In the genomic region with DNA sequence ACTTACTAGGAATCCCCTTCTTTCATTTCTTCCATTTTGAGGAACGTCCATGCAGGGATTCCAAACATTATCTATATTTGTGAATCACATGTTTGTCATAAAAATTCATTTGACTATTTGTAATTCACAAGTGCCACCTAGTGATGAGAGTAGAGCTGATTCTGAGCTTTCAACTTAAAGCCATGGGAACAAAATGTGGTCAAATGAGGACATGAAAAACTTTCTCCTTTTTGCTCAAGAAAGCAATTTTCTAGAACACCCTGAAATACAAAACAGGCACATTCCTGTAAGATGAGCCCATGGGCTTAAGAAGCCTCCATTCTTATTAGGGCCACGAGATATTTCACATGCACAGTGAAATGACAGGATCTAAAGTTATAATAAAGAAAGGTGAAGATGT, we compare ENCODE assay signal across 1 cellular context.
TF ChIP-seq lines count a peak whose summit lies in the region.

No MANE protein-coding gene starts in this region.

TF ChIP-seq in GM12878, 131 proteins besides CTCF, POLR2A, EP300 and RAD21:
- TF ChIP-seq PAX5 (IDR thresholded peaks at IDR 0.05; ENCODE audit: borderline replicate concordance, low read depth, low read length) (no peak), POLR2AphosphoS2 (IDR thresholded peaks at IDR 0.05; ENCODE audit: low read depth, low read length) (no peak), SPI1 (IDR thresholded peaks at IDR 0.05; ENCODE audit: borderline replicate concordance, insufficient read depth, low read depth, low read length) (no peak), SIN3A (IDR thresholded peaks at IDR 0.05; ENCODE audit: low read depth, low read length) (no peak), NR2F1 (conservative IDR thresholded peaks at IDR 0.05) (no peak), BHLHE40 (IDR thresholded peaks at IDR 0.05; ENCODE audit: borderline replicate concordance in 1 of 2, low read depth in 2 of 2, low read length in 1 of 2) (no peak), TBL1XR1 (IDR thresholded peaks at IDR 0.05; ENCODE audit: low read depth, low read length) (no peak), CHD2 (IDR thresholded peaks at IDR 0.05; ENCODE audit: borderline replicate concordance, low read depth, low read length) (no peak), HCFC1 (IDR thresholded peaks at IDR 0.05; ENCODE audit: low read length) (no peak), RCOR1 (conservative IDR thresholded peaks at IDR 0.05; ENCODE audit: low read depth, low read length) (no peak), PML (IDR thresholded peaks at IDR 0.05; ENCODE audit: low read length) (no peak), ZNF622 (IDR thresholded peaks at IDR 0.05) (no peak), ZNF217 (IDR thresholded peaks at IDR 0.05) (no peak)
- TF ChIP-seq, protein P1, sequence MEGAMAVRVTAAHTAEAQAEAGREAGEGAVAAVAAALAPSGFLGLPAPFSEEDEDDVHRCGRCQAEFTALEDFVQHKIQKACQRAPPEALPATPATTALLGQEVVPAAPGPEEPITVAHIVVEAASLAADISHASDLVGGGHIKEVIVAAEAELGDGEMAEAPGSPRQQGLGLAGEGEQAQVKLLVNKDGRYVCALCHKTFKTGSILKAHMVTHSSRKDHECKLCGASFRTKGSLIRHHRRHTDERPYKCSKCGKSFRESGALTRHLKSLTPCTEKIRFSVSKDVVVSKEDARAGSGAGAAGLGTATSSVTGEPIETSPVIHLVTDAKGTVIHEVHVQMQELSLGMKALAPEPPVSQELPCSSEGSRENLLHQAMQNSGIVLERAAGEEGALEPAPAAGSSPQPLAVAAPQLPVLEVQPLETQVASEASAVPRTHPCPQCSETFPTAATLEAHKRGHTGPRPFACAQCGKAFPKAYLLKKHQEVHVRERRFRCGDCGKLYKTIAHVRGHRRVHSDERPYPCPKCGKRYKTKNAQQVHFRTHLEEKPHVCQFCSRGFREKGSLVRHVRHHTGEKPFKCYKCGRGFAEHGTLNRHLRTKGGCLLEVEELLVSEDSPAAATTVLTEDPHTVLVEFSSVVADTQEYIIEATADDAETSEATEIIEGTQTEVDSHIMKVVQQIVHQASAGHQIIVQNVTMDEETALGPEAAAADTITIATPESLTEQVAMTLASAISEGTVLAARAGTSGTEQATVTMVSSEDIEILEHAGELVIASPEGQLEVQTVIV (IDR thresholded peaks at IDR 0.05; ENCODE audit: borderline replicate concordance, partially characterized antibody), result no peak
- TF ChIP-seq, protein P2, sequence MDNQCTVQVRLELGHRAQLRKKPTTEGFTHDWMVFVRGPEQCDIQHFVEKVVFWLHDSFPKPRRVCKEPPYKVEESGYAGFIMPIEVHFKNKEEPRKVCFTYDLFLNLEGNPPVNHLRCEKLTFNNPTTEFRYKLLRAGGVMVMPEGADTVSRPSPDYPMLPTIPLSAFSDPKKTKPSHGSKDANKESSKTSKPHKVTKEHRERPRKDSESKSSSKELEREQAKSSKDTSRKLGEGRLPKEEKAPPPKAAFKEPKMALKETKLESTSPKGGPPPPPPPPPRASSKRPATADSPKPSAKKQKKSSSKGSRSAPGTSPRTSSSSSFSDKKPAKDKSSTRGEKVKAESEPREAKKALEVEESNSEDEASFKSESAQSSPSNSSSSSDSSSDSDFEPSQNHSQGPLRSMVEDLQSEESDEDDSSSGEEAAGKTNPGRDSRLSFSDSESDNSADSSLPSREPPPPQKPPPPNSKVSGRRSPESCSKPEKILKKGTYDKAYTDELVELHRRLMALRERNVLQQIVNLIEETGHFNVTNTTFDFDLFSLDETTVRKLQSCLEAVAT (IDR thresholded peaks at IDR 0.05), result no peak
- TF ChIP-seq, protein P3, sequence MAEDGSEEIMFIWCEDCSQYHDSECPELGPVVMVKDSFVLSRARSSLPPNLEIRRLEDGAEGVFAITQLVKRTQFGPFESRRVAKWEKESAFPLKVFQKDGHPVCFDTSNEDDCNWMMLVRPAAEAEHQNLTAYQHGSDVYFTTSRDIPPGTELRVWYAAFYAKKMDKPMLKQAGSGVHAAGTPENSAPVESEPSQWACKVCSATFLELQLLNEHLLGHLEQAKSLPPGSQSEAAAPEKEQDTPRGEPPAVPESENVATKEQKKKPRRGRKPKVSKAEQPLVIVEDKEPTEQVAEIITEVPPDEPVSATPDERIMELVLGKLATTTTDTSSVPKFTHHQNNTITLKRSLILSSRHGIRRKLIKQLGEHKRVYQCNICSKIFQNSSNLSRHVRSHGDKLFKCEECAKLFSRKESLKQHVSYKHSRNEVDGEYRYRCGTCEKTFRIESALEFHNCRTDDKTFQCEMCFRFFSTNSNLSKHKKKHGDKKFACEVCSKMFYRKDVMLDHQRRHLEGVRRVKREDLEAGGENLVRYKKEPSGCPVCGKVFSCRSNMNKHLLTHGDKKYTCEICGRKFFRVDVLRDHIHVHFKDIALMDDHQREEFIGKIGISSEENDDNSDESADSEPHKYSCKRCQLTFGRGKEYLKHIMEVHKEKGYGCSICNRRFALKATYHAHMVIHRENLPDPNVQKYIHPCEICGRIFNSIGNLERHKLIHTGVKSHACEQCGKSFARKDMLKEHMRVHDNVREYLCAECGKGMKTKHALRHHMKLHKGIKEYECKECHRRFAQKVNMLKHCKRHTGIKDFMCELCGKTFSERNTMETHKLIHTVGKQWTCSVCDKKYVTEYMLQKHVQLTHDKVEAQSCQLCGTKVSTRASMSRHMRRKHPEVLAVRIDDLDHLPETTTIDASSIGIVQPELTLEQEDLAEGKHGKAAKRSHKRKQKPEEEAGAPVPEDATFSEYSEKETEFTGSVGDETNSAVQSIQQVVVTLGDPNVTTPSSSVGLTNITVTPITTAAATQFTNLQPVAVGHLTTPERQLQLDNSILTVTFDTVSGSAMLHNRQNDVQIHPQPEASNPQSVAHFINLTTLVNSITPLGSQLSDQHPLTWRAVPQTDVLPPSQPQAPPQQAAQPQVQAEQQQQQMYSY (CRISPR knock-in tag; IDR thresholded peaks at IDR 0.05), result no peak
